8 cellular contexts compared by ENCODE assay signal in the genomic region with DNA sequence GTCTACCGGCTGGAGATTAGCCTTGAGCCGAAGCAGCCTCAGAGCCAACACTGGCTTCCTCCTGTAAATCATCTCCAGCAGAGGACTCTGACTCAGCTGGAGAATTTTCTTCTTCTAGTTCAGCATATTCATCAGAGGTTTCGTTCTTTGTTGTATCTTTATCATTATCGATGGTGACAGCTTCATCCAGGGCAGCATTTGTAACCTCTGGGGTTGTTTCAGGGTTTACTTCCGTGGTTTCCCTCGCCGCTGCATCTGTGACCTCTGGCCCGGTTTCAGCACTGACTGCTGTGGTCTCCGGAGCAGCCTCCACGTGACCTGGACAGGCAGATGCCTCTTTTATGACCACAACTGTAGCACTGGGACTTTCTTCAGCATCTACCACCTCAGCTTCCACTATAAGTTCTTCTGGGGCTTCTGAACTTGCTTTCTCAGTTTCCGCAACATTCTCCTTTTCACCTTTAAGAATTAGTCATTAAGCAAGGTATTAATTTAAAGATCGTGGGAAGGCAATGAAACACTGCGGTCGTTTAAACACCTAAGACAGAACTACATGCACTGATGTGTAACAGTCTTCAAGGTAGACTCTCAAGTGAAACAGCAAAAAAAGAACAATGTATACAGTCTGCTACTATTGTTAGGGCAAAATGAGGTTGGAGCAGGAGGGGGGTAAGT. TPM values are rescaled to one million over a fixed set of nuclear protein-coding genes. Genes with fewer than 3 reads are reported as not detected.
DNase-seq lines count a peak whose midpoint lies in the region; ATAC-seq and TF ChIP-seq lines count a peak whose summit lies in the region.

No MANE protein-coding gene starts in this region.

- TF ChIP-seq POLR2A in vagina (IDR thresholded peaks at IDR 0.05) = no peak

- peaks cover 18% of the 10 kb centered on the region for H3K4me1 Mint-ChIP-seq in activated naive CD4-positive, alpha-beta T cell treated with anti-CD3 and anti-CD28 coated beads for 36 hours (ENCODE audit: low read depth)
- H3K4me1 Mint-ChIP-seq in glutamatergic neuron (ENCODE audit: low read depth, unreplicated experiment) = peaks cover 6% of the 10 kb centered on the region

- no peaks in the 10 kb centered on the region for H3K36me3 Mint-ChIP-seq in activated naive CD4-positive, alpha-beta T cell treated with anti-CD3 and anti-CD28 coated beads for 36 hours (ENCODE audit: low read depth)
- no peaks in the 10 kb centered on the region for H3K36me3 Mint-ChIP-seq in glutamatergic neuron (ENCODE audit: unreplicated experiment)

- CTCF ChIA-PET in activated naive CD4-positive, alpha-beta T cell treated with anti-CD3 and anti-CD28 coated beads for 36 hours (lab: Charles Lee) = interaction anchor here (0.7 to 2.6 kb wide), 8 partner anchors 10 to 236 kb away, joined by 3 to 16 read pairs (median 4); no protein-coding TSS in a partner anchor

- peak overlapping the region; percentile 60 for H3K27ac Mint-ChIP-seq in activated naive CD4-positive, alpha-beta T cell treated with anti-CD3 and anti-CD28 coated beads for 36 hours
- H3K27ac Mint-ChIP-seq in glutamatergic neuron (ENCODE audit: unreplicated experiment) = peak overlapping the region; percentile 20

- H3K4me1 ChIP-seq in BE2C (peaks cover 5% of the 10 kb centered on the region; the same call in 1 of the 2 replicates), vagina (peaks cover 7% of the 10 kb centered on the region)

- H3K27me3 Mint-ChIP-seq in activated naive CD4-positive, alpha-beta T cell treated with anti-CD3 and anti-CD28 coated beads for 36 hours (ENCODE audit: low read depth) = no peaks in the 10 kb centered on the region
- H3K27me3 Mint-ChIP-seq in glutamatergic neuron (ENCODE audit: unreplicated experiment) = no peaks in the 10 kb centered on the region

- TF ChIP-seq CTCF in BE2C (IDR thresholded peaks at IDR 0.05; ENCODE audit: low read depth, low read length) (no peak; the same call in 1 of the 2 replicates), glutamatergic neuron (IDR thresholded peaks at IDR 0.05; ENCODE audit: partially characterized antibody, unreplicated experiment) (no peak), vagina (IDR thresholded peaks at IDR 0.05) (no peak)

- peak; percentile 98 for ATAC-seq in GM19395 (IDR thresholded peaks at IDR 0.05; ENCODE audit: unreplicated experiment)
- ATAC-seq in HG03457 (IDR thresholded peaks at IDR 0.05; ENCODE audit: unreplicated experiment) = peak; percentile 94

- peak overlapping the region; percentile 50 for H3K4me3 ChIP-seq in BE2C (ENCODE audit: low read depth, low read length)
- H3K4me3 ChIP-seq in vagina = peak overlapping the region; percentile 31 to 43

- no peaks in the 10 kb centered on the region for H3K9me3 Mint-ChIP-seq in activated naive CD4-positive, alpha-beta T cell treated with anti-CD3 and anti-CD28 coated beads for 36 hours
- H3K9me3 Mint-ChIP-seq in glutamatergic neuron (ENCODE audit: unreplicated experiment) = no peaks in the 10 kb centered on the region

- peak; percentile 59 for DNase-seq in BE2C
- peak; percentile 68 for DNase-seq in SK-N-DZ (ENCODE audit: low spot score)
- peak; percentile 91 for DNase-seq in activated naive CD4-positive, alpha-beta T cell treated with anti-CD3 and anti-CD28 coated beads for 36 hours
- DNase-seq in glutamatergic neuron = peak; percentile 45
- peak; percentile 19 for DNase-seq in putamen (ENCODE audit: low spot score)
- no peak for DNase-seq in vagina (ENCODE audit: extremely low spot score in 2 of 2)

- H3K4me3 Mint-ChIP-seq in activated naive CD4-positive, alpha-beta T cell treated with anti-CD3 and anti-CD28 coated beads for 36 hours = peak overlapping the region; percentile 52
- H3K4me3 Mint-ChIP-seq in glutamatergic neuron (ENCODE audit: unreplicated experiment) = peak overlapping the region; percentile 61

- H3K27me3 ChIP-seq in BE2C (no peaks in the 10 kb centered on the region), vagina (no peaks in the 10 kb centered on the region)

- H3K9me3 ChIP-seq in BE2C (no peaks in the 10 kb centered on the region), vagina (no peaks in the 10 kb centered on the region)

- intact Hi-C loops in activated naive CD4-positive, alpha-beta T cell treated with anti-CD3 and anti-CD28 coated beads for 36 hours (cut with micrococcal nuclease) = loop anchor here (1.0 to 5.0 kb wide), 13 partner anchors 14 to 831 kb away; partner anchors contain the start of genes MGARP, NDUFC1, NOCT and RAB33B
- intact Hi-C loops in vagina (cut with DNase I) = no loop called here

- H3K27ac ChIP-seq in vagina = peak overlapping the region; percentile 47

- H3K36me3 ChIP-seq in BE2C (no peaks in the 10 kb centered on the region), vagina (no peaks in the 10 kb centered on the region)

RNA-seq across cellular contexts. Expression of gene MGARP, which starts 13.3 kb away (rescaled TPM):
- 0.88 TPM for polyA plus RNA-seq in BE2C (2012; ENCODE audit: insufficient read depth, insufficient read length, low read depth)
- 1.00 and 1.2 TPM in 2 replicates for polyA plus RNA-seq in SK-N-DZ (2014; cell fraction: cytosol; rRNA removed)
- polyA plus RNA-seq in SK-N-DZ (2014; cell fraction: nucleus; rRNA removed) = 0.83 and 1.4 TPM in 2 replicates
- not detected for total RNA-seq in activated naive CD4-positive, alpha-beta T cell treated with anti-CD3 and anti-CD28 coated beads for 36 hours
- total RNA-seq in glutamatergic neuron (ENCODE audit: unreplicated experiment) = 0.69 TPM
- 2.2 TPM for total RNA-seq in vagina

RNA-seq across cellular contexts. Expression of gene NAA15, which starts 34.6 kb away (rescaled TPM):
- 18.5 TPM for polyA plus RNA-seq in BE2C (2012; ENCODE audit: insufficient read depth, insufficient read length, low read depth)
- polyA plus RNA-seq in SK-N-DZ (2014; cell fraction: cytosol; rRNA removed) = 19.8 and 22.7 TPM in 2 replicates
- 14.7 and 15.8 TPM in 2 replicates for polyA plus RNA-seq in SK-N-DZ (2014; cell fraction: nucleus; rRNA removed)
- total RNA-seq in activated naive CD4-positive, alpha-beta T cell treated with anti-CD3 and anti-CD28 coated beads for 36 hours = 10 to 100 TPM; 91.5 to 94.0 TPM
- total RNA-seq in glutamatergic neuron (ENCODE audit: unreplicated experiment) (44.9 TPM), vagina (35.1 TPM)

RNA-seq across cellular contexts. Expression of gene NDUFC1, which starts 35.6 kb away (rescaled TPM):
- 106 TPM for polyA plus RNA-seq in BE2C (2012; ENCODE audit: insufficient read depth, insufficient read length, low read depth)
- polyA plus RNA-seq in SK-N-DZ (2014; cell fraction: cytosol; rRNA removed) = 25.5 and 33.1 TPM in 2 replicates
- 22.4 and 28.6 TPM in 2 replicates for polyA plus RNA-seq in SK-N-DZ (2014; cell fraction: nucleus; rRNA removed)
- total RNA-seq in activated naive CD4-positive, alpha-beta T cell treated with anti-CD3 and anti-CD28 coated beads for 36 hours = 10 to 100 TPM; 43.4 to 44.2 TPM
- total RNA-seq in glutamatergic neuron (ENCODE audit: unreplicated experiment) (19.4 TPM), vagina (16.5 TPM)

Comparison
In these comparisons a context has a peak if more than half of its experiments do, and no peak if none do; other contexts are left out.
1. DNase-seq: peak in BE2C (single experiment), SK-N-DZ (single experiment), activated naive CD4-positive, alpha-beta T cell treated with anti-CD3 and anti-CD28 coated beads for 36 hours (single experiment), glutamatergic neuron (single experiment) and putamen (single experiment); none in vagina (0 of 2).